22 cellular contexts compared by ENCODE assay signal in the genomic region with DNA sequence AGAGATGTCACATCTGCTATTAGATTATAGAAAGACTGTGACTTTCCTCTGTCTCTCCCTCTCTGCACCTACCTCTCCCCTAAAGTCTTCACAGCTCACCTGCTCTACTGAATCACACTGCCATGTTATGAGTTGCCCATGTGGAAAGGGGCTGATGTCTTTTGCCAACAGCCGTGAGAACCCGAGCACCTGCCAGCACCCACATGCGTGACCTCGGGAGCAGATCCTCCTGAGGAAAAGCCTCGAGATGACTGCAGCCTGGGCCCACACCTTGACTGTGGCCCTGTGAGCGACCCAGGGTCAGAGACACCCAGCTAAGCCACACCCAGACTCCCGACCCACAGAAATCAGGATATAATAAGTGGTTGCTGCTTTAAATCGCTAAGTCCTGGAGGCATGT.
"Had no signal": no experiment of that assay in that cellular context is flagged by ENCODE, and none has a peak within 500 bp of the region (broad histone marks: within the 10 kb centered on the region; RNA-seq: fewer than 3 reads in every experiment).

No MANE protein-coding gene starts in this region.

- H3K4me3 ChIP-seq: K562 had no signal

- H3K4me3 Mint-ChIP-seq: IgD-negative memory B cell had no signal

- DNase-seq: Kasumi-1, MM.1S, NCI-H1092 treated with DMSO at 0.1 percent for 48 hours, NCI-H1436, NCI-H187, NCI-H2029, NCI-H2081 treated with DMSO at 0.1 percent for 48 hours, NCI-H2171, NCI-H446, NCI-H510A, NCI-H524 treated with DMSO at 0.1 percent for 48 hours, NCI-H69, NCI-H774, SHP77, SK-N-SH had no signal

- H3K9me3 Mint-ChIP-seq: IgD-negative memory B cell had no signal

- H3K9me3 ChIP-seq: SK-N-SH had no signal

- H3K36me3 Mint-ChIP-seq: IgD-negative memory B cell had no signal

- ATAC-seq: K562 had no signal

- H3K27ac Mint-ChIP-seq: IgD-negative memory B cell had no signal

- H3K27ac ChIP-seq: HL-60, KMS-11, RWPE1 had no signal

- FAIRE-seq: HTR-8/SVneo, K562, RCC 7860 had no signal
